ENCODE assay signal across 13 cellular contexts in genomic region chr2:46257476-46257875, GRCh38. TPM values are rescaled to one million over a fixed set of nuclear protein-coding genes. Genes with fewer than 3 reads are reported as not detected.
DNase-seq lines count a peak whose midpoint lies in the region; ATAC-seq and TF ChIP-seq lines count a peak whose summit lies in the region.
"Had no signal": no experiment of that assay in that cellular context is flagged by ENCODE, and none has a peak within 500 bp of the region (broad histone marks: within the 10 kb centered on the region; RNA-seq: fewer than 3 reads in every experiment).

No MANE protein-coding gene starts in this region.

- peaks cover 0 to 35% of the 10 kb centered on the region in 2 donors for H3K4me1 ChIP-seq in thyroid gland

- WGBS in thyroid gland, 2 donors, result 34 to 45% methylated on average over 4 of the region's 4 CpGs

- peak overlapping the region in 2 of 3 donors; percentile 37 to 38 for H3K27ac ChIP-seq in thyroid gland
- H3K27ac ChIP-seq: hepatocyte, tibial artery had no signal

- no peak for TF ChIP-seq CTCF in thyroid gland (IDR thresholded peaks at IDR 0.05)

- no peaks in the 10 kb centered on the region for H3K9me3 ChIP-seq in thyroid gland
- H3K9me3 ChIP-seq: tibial artery had no signal

- peak; percentile 4 for DNase-seq in NCI-H146 (lab: John Stamatoyannopoulos, UW)
- DNase-seq in NCI-H146 treated with DMSO at 0.1 percent for 48 hours (lab: John Stamatoyannopoulos, UW; ENCODE audit: unreplicated experiment), result no peak
- peak; percentile 95 for DNase-seq in NCI-H510A treated with DMSO at 0.1 percent for 48 hours (lab: John Stamatoyannopoulos, UW)
- DNase-seq in fibroblast of gingiva (ENCODE audit: low read depth), result peak; percentile 75
- no peak for DNase-seq in thyroid gland
- DNase-seq in activated effector memory CD4-positive, alpha-beta T cell treated with Interleukin-2 at 50 U/mL for 16 hours, result no peak
- DNase-seq: activated CD8-positive, alpha-beta memory T cell treated with anti-CD3 and anti-CD28 coated beads for 24 hours; amygdala; nephron progenitor cell; tibial artery had no signal

- TF ChIP-seq POLR2A in thyroid gland (IDR thresholded peaks at IDR 0.05), result no peak

- ATAC-seq in HG03280 (IDR thresholded peaks at IDR 0.05; ENCODE audit: unreplicated experiment) (no peak), HG03045 (IDR thresholded peaks at IDR 0.05; ENCODE audit: unreplicated experiment) (no peak)

- intact Hi-C loops in thyroid gland (cut with DNase I), result no loop called here

- no peaks in the 10 kb centered on the region for H3K36me3 ChIP-seq in thyroid gland
- H3K36me3 ChIP-seq: tibial artery had no signal

- H3K27me3 ChIP-seq in thyroid gland, result no peaks in the 10 kb centered on the region
- H3K27me3 ChIP-seq: hepatocyte, tibial artery had no signal

- H3K4me3 ChIP-seq in thyroid gland (replicated peaks in 1 of 3), result no peak overlapping the region
- H3K4me3 ChIP-seq: hepatocyte, tibial artery had no signal

RNA-seq across cellular contexts. Expression of gene EPAS1, which starts 39.7 kb away (rescaled TPM):
- total RNA-seq in thyroid gland, result 100 to 1,000 TPM; 124 to 563 (median 182) TPM

Comparison
In these comparisons a context has a peak if more than half of its experiments do, and no peak if none do; other contexts are left out.
1. DNase-seq: peak in NCI-H146 (single experiment), NCI-H510A treated with DMSO at 0.1 percent for 48 hours (single experiment) and fibroblast of gingiva (single experiment); none in NCI-H146 treated with DMSO at 0.1 percent for 48 hours (single experiment), thyroid gland (0 of 2) and activated effector memory CD4-positive, alpha-beta T cell treated with Interleukin-2 at 50 U/mL for 16 hours (single experiment).